In genomic region chr5:94746731-94747124, GRCh38 we compare ENCODE assay signal across 2 cellular contexts.
TF ChIP-seq lines count a peak whose summit lies in the region.

No MANE protein-coding gene starts in this region.

TF ChIP-seq in GM12878, 131 proteins besides CTCF, POLR2A, EP300 and RAD21 (continued from another document and continues in another):
- TF ChIP-seq PBX3 (IDR thresholded peaks at IDR 0.05; ENCODE audit: insufficient replicate concordance, low read depth, low read length) (peak; percentile 88), RBBP5 (conservative IDR thresholded peaks at IDR 0.05) (no peak), CBFB (IDR thresholded peaks at IDR 0.05; ENCODE audit: low read depth) (no peak), LARP7 (IDR thresholded peaks at IDR 0.05) (no peak), ZNF274 (IDR thresholded peaks at IDR 0.05; ENCODE audit: insufficient read depth, insufficient read length) (no peak), BMI1 (IDR thresholded peaks at IDR 0.05; ENCODE audit: borderline replicate concordance) (peak; percentile 63), ATF7 (IDR thresholded peaks at IDR 0.05; ENCODE audit: low read depth) (no peak), KAT2A (conservative IDR thresholded peaks at IDR 0.05; ENCODE audit: control insufficient read depth, low read depth, low read length) (no peak), IKZF2 (IDR thresholded peaks at IDR 0.05) (peak; percentile 69 to 80), NRF1 (conservative IDR thresholded peaks at IDR 0.05; ENCODE audit: low read depth, low read length) (no peak), MEF2B (IDR thresholded peaks at IDR 0.05; ENCODE audit: partially characterized antibody, poor library complexity, severe bottlenecking) (peak; percentile 94), NR2F1 (conservative IDR thresholded peaks at IDR 0.05) (peak; percentile 94), TCF3 (IDR thresholded peaks at IDR 0.05; ENCODE audit: borderline replicate concordance, insufficient read depth, low read depth, low read length) (no peak), GABPA (IDR thresholded peaks at IDR 0.05; ENCODE audit: low read depth) (no peak), PML (IDR thresholded peaks at IDR 0.05; ENCODE audit: low read length) (no peak), ZNF207 (IDR thresholded peaks at IDR 0.05; ENCODE audit: borderline replicate concordance) (no peak), MAX (IDR thresholded peaks at IDR 0.05; ENCODE audit: low read depth, low read length) (no peak), STAT3 (IDR thresholded peaks at IDR 0.05; ENCODE audit: low read depth, low read length) (no peak), ZBED1 (IDR thresholded peaks at IDR 0.05; ENCODE audit: borderline replicate concordance) (no peak), TCF12 (IDR thresholded peaks at IDR 0.05; ENCODE audit: low read depth, low read length) (no peak), RAD51 (IDR thresholded peaks at IDR 0.05) (no peak), NBN (IDR thresholded peaks at IDR 0.05) (no peak; the same call in 1 of the 2 replicates), USF2 (IDR thresholded peaks at IDR 0.05; ENCODE audit: borderline replicate concordance, low read depth, low read length) (no peak), JUND (IDR thresholded peaks at IDR 0.05; ENCODE audit: low read depth, low read length) (no peak), CHD4 (IDR thresholded peaks at IDR 0.05) (no peak), MYC (IDR thresholded peaks at IDR 0.05; ENCODE audit: insufficient read depth, insufficient read length, insufficient replicate concordance, low read length, severe bottlenecking) (no peak), PKNOX1 (IDR thresholded peaks at IDR 0.05) (peak; percentile 96), MEF2A (IDR thresholded peaks at IDR 0.05; ENCODE audit: insufficient read depth, low read depth, low read length) (0 out of 2 replicates have a peak, but pooled peaks have one; percentile 52), YBX1 (IDR thresholded peaks at IDR 0.05) (no peak), POU2F2 (IDR thresholded peaks at IDR 0.05; ENCODE audit: borderline replicate concordance, low read depth, low read length) (peak; percentile 61; the same call in 1 of the 3 replicates), EGR1 (IDR thresholded peaks at IDR 0.05; ENCODE audit: borderline replicate concordance in 1 of 2, low read depth in 2 of 2, low read length in 2 of 2) (no peak), NR2C1 (IDR thresholded peaks at IDR 0.05) (no peak), PAX8 (IDR thresholded peaks at IDR 0.05) (no peak), CBX3 (IDR thresholded peaks at IDR 0.05; ENCODE audit: borderline replicate concordance, low read depth) (no peak)

TF ChIP-seq in GM23338, 12 proteins besides CTCF, POLR2A, EP300 and RAD21 (continued from another document):
- TF ChIP-seq ZNF462 (CRISPR knock-in tag; IDR thresholded peaks at IDR 0.05) (no peak), ZNF331 (CRISPR knock-in tag; IDR thresholded peaks at IDR 0.05; ENCODE audit: low read depth) (no peak), ETS1 (IDR thresholded peaks at IDR 0.05) (no peak), ZNF114 (CRISPR knock-in tag; IDR thresholded peaks at IDR 0.05) (no peak), JUNB (IDR thresholded peaks at IDR 0.05; ENCODE audit: unreplicated experiment) (no peak), NANOG (IDR thresholded peaks at IDR 0.05; ENCODE audit: borderline replicate concordance) (no peak)
